ENCODE assay signal across 31 cellular contexts in genomic region chr14:95173518-95173917, GRCh38. TPM values are rescaled to one million over a fixed set of nuclear protein-coding genes. Genes with fewer than 3 reads are reported as not detected.
DNase-seq lines count a peak whose midpoint lies in the region; ATAC-seq and TF ChIP-seq lines count a peak whose summit lies in the region.
"Had no signal": no experiment of that assay in that cellular context is flagged by ENCODE, and none has a peak within 500 bp of the region (broad histone marks: within the 10 kb centered on the region; RNA-seq: fewer than 3 reads in every experiment).

No MANE protein-coding gene starts in this region.

- CTCF ChIA-PET in PC-9 (lab: Charles Lee) (no interaction called here), Caco-2 (lab: Charles Lee) (no interaction called here)

- H3K27me3 ChIP-seq in left lung (no peaks in the 10 kb centered on the region), PC-9 (ENCODE audit: insufficient read depth, low read depth) (no peaks in the 10 kb centered on the region), Caco-2 (replicated peaks; ENCODE audit: control insufficient read depth, insufficient read depth, low read length) (no peaks in the 10 kb centered on the region)
- H3K27me3 ChIP-seq: cardiac muscle cell, colonic mucosa, sigmoid colon, transverse colon had no signal

- H4K20me1 ChIP-seq in PC-9 (ENCODE audit: insufficient read depth): no peaks in the 10 kb centered on the region

- H3K9me2 ChIP-seq in PC-9 (ENCODE audit: insufficient read depth): no peaks in the 10 kb centered on the region

- no peaks in the 10 kb centered on the region for H3F3A ChIP-seq in PC-9 (ENCODE audit: insufficient read depth, low read depth)

- H3K36me3 ChIP-seq in left lung: no peaks in the 10 kb centered on the region
- H3K36me3 ChIP-seq in PC-9 (ENCODE audit: low read depth): no peaks in the 10 kb centered on the region
- no peaks in the 10 kb centered on the region for H3K36me3 ChIP-seq in Caco-2 (ENCODE audit: control insufficient read depth, insufficient read depth, low read length)
- H3K36me3 ChIP-seq: cardiac muscle cell, colonic mucosa, prostate gland, sigmoid colon, transverse colon had no signal

- peaks cover 10% of the 10 kb centered on the region for H3K4me1 Mint-ChIP-seq in Caco-2 (ENCODE audit: low read depth, unreplicated experiment)
- H3K4me1 Mint-ChIP-seq: activated naive CD8-positive, alpha-beta T cell treated with anti-CD3 and anti-CD28 coated beads, Interleukin-2, amount 50 U/mL, for 24 hours; H9 had no signal

- H2AFZ ChIP-seq in PC-9: no peak overlapping the region

- no peak overlapping the region for H3K4me2 ChIP-seq in PC-9

- no peaks in the 10 kb centered on the region for H3K9me3 Mint-ChIP-seq in Caco-2 (ENCODE audit: unreplicated experiment)
- H3K9me3 Mint-ChIP-seq: activated CD4-positive, alpha-beta memory T cell treated with anti-CD3 and anti-CD28 coated beads for 36 hours; activated naive CD8-positive, alpha-beta T cell treated with anti-CD3 and anti-CD28 coated beads, Interleukin-2, amount 50 U/mL, for 24 hours; CD4-positive, alpha-beta T cell; H9; T-helper 1 cell treated with Interleukin-12 subunit alpha and Interleukin-12 subunit beta and Interleukin-4 antibody, amounts not matched to agents 30 μg/mL and 1 μg/mL, for 36 hours had no signal

- H3K36me3 Mint-ChIP-seq in Caco-2 (ENCODE audit: insufficient read depth, unreplicated experiment): no peaks in the 10 kb centered on the region
- H3K36me3 Mint-ChIP-seq: activated CD4-positive, alpha-beta memory T cell treated with anti-CD3 and anti-CD28 coated beads for 36 hours had no signal

- no peaks in the 10 kb centered on the region for H3K79me2 ChIP-seq in PC-9 (ENCODE audit: low read depth)

- no peak overlapping the region for H3K27ac Mint-ChIP-seq in Caco-2 (ENCODE audit: unreplicated experiment)
- H3K27ac Mint-ChIP-seq: activated CD4-positive, alpha-beta memory T cell treated with anti-CD3 and anti-CD28 coated beads for 36 hours; activated naive CD8-positive, alpha-beta T cell treated with anti-CD3 and anti-CD28 coated beads, Interleukin-2, amount 50 U/mL, for 24 hours; CD4-positive, alpha-beta T cell; H9; T-helper 1 cell treated with Interleukin-12 subunit alpha and Interleukin-12 subunit beta and Interleukin-4 antibody, amounts not matched to agents 30 μg/mL and 1 μg/mL, for 36 hours had no signal

- H3K4me3 ChIP-seq in left lung (no peak overlapping the region), PC-9 (no peak overlapping the region), Caco-2 (ENCODE audit: low read depth, low read length) (no peak overlapping the region)
- H3K4me3 ChIP-seq: cardiac muscle cell, colonic mucosa, K562, prostate gland, sigmoid colon, SK-N-MC, transverse colon had no signal

- H3K27me3 Mint-ChIP-seq in Caco-2 (ENCODE audit: insufficient read depth, unreplicated experiment): no peaks in the 10 kb centered on the region
- H3K27me3 Mint-ChIP-seq: activated CD4-positive, alpha-beta memory T cell treated with anti-CD3 and anti-CD28 coated beads for 36 hours; activated naive CD8-positive, alpha-beta T cell treated with anti-CD3 and anti-CD28 coated beads, Interleukin-2, amount 50 U/mL, for 24 hours; CD4-positive, alpha-beta T cell had no signal

- H3K4me3 Mint-ChIP-seq in Caco-2 (ENCODE audit: unreplicated experiment): no peak overlapping the region
- H3K4me3 Mint-ChIP-seq: activated CD4-positive, alpha-beta memory T cell treated with anti-CD3 and anti-CD28 coated beads for 36 hours; activated naive CD8-positive, alpha-beta T cell treated with anti-CD3 and anti-CD28 coated beads, Interleukin-2, amount 50 U/mL, for 24 hours; CD4-positive, alpha-beta T cell; H9; T-helper 1 cell treated with Interleukin-12 subunit alpha and Interleukin-12 subunit beta and Interleukin-4 antibody, amounts not matched to agents 30 μg/mL and 1 μg/mL, for 36 hours had no signal

- intact Hi-C loops in left lung (cut with DNase I): no loop called here
- intact Hi-C loops in PC-9 (cut with micrococcal nuclease; ENCODE audit: unreplicated experiment): no loop called here
- intact Hi-C loops in Caco-2 (cut with micrococcal nuclease; ENCODE audit: unreplicated experiment): no loop called here

- H3K4me1 ChIP-seq in left lung: peaks cover 0 to 16% of the 10 kb centered on the region in 2 donors
- no peaks in the 10 kb centered on the region for H3K4me1 ChIP-seq in PC-9 (replicated peaks; ENCODE audit: insufficient read depth)
- H3K4me1 ChIP-seq in Caco-2: no peaks in the 10 kb centered on the region; the same call in 1 of the 2 replicates
- H3K4me1 ChIP-seq: prostate gland, sigmoid colon had no signal

- TF ChIP-seq CTCF in left lung (IDR thresholded peaks at IDR 0.05): no peak
- TF ChIP-seq CTCF in PC-9 (conservative IDR thresholded peaks at IDR 0.05): no peak
- no peak for TF ChIP-seq CTCF in Caco-2 (IDR thresholded peaks at IDR 0.05; ENCODE audit: insufficient read depth in 1 of 2, low read depth in 1 of 2, low read length in 1 of 2, severe bottlenecking in 1 of 2, unreplicated experiment in 1 of 2)

- POLR2A ChIA-PET in PC-9 (lab: Charles Lee; ENCODE audit: unreplicated experiment) (no interaction called here), Caco-2 (lab: Charles Lee) (no interaction called here)

- peak overlapping the region in 1 of 2 donors; percentile 73 for H3K27ac ChIP-seq in left lung
- no peak overlapping the region for H3K27ac ChIP-seq in PC-9
- H3K27ac ChIP-seq: cardiac muscle cell, colonic mucosa, prostate gland, sigmoid colon, SK-N-MC, transverse colon had no signal

- BruUV-seq in PC-9 (replicated peaks; lab: Mats Ljungman, UMichigan) (no TSS peak), Caco-2 (replicated peaks; lab: Mats Ljungman, UMichigan) (no TSS peak)

- no peaks in the 10 kb centered on the region for H3K9me3 ChIP-seq in left lung
- H3K9me3 ChIP-seq in PC-9 (ENCODE audit: insufficient read depth, low read depth): no peaks in the 10 kb centered on the region
- no peaks in the 10 kb centered on the region for H3K9me3 ChIP-seq in Caco-2
- H3K9me3 ChIP-seq: colonic mucosa, prostate gland, sigmoid colon, transverse colon had no signal

- DNase-seq in NK-92 treated with Interleukin-12 subunit alpha and Interleukin-12 subunit beta, amount 100 ng/mL, for 24 hours (lab: John Stamatoyannopoulos, UW): peak; percentile 15
- DNase-seq in NK-92 (lab: John Stamatoyannopoulos, UW; ENCODE audit: unreplicated experiment) (no peak), OCI-M1 (lab: John Stamatoyannopoulos, UW) (peak; percentile 2), left lung (no peak), PC-9 (no peak), NCI-H2171 treated with DMSO at 0.1 percent for 48 hours (lab: John Stamatoyannopoulos, UW) (no peak), Caco-2 (no peak)
- DNase-seq: 8988T; activated CD4-positive, alpha-beta memory T cell treated with anti-CD3 and anti-CD28 coated beads for 36 hours; activated CD8-positive, alpha-beta memory T cell treated with anti-CD3 and anti-CD28 coated beads, Interleukin-2, amount 50 U/mL, for 4 hours; activated naive CD4-positive, alpha-beta T cell; activated naive CD8-positive, alpha-beta T cell treated with anti-CD3 and anti-CD28 coated beads, Interleukin-2, amount 50 U/mL, for 24 hours; CD4-positive, alpha-beta T cell; colonic mucosa; effector memory CD4-positive, alpha-beta T cell; H9; left ventricle myocardium superior; NCI-H1436; NCI-H2081 treated with DMSO at 0.1 percent for 48 hours; NCI-H226; NCI-H526 treated with DMSO at 0.1 percent for 48 hours; sigmoid colon; stimulated activated CD4-positive, alpha-beta T cell treated with anti-CD3 and anti-CD28 coated beads, Interleukin-15, amount 100 ng/mL, for 24 hours; stimulated activated CD4-positive, alpha-beta T cell treated with anti-CD3 and anti-CD28 coated beads, Interleukin-4, amount 100 ng/mL, for 4 hours; transverse colon had no signal

- peak; percentile 16 for ATAC-seq in left lung
- no peak for ATAC-seq in GM19395 (IDR thresholded peaks at IDR 0.05; ENCODE audit: unreplicated experiment)
- ATAC-seq: activated naive CD8-positive, alpha-beta T cell treated with anti-CD3 and anti-CD28 coated beads, Interleukin-2, amount 50 U/mL, for 24 hours; K562 had no signal

RNA-seq across cellular contexts. Expression of gene DICER1, which starts 16.2 kb away (rescaled TPM):
- total RNA-seq in left lung: 10 to 100 TPM; 50.3 to 76.9 TPM
- 11.2 and 15.1 TPM in 2 replicates for total RNA-seq in PC-9 (2021)
- total RNA-seq in Caco-2 (2022): 56.0 and 57.3 TPM in 2 replicates

Comparison
In these comparisons a context has a peak if more than half of its experiments do, and no peak if none do; other contexts are left out.
1. DNase-seq: peak in NK-92 treated with Interleukin-12 subunit alpha and Interleukin-12 subunit beta, amount 100 ng/mL, for 24 hours (single experiment) and OCI-M1 (single experiment); none in NK-92 (single experiment), left lung (0 of 2), PC-9 (0 of 2), NCI-H2171 treated with DMSO at 0.1 percent for 48 hours (single experiment) and Caco-2 (0 of 2).